Comparison of ENCODE assay signal across 17 cellular contexts in genomic region chr1:202750024-202750423, GRCh38. TPM values are rescaled to one million over a fixed set of nuclear protein-coding genes. Genes with fewer than 3 reads are reported as not detected.
DNase-seq lines count a peak whose midpoint lies in the region; ATAC-seq and TF ChIP-seq lines count a peak whose summit lies in the region.
"Had no signal": no experiment of that assay in that cellular context is flagged by ENCODE, and none has a peak within 500 bp of the region (broad histone marks: within the 10 kb centered on the region; RNA-seq: fewer than 3 reads in every experiment).

No MANE protein-coding gene starts in this region.

- no CpG with 5 or more reads among the region's 2 CpGs for WGBS in IMR-90 (ENCODE audit: extremely low coverage in 2 of 2, insufficient read length in 1 of 2), 2 experiments
- WGBS in body of pancreas, 2 donors = 75 to 94% methylated on average over 2 of the region's 2 CpGs
- WGBS in right lobe of liver (ENCODE audit: insufficient coverage, low coverage, low lambda C conversion rate, missing lambda C conversion rate) = 80% methylated on average over 2 of the region's 2 CpGs

- no peak overlapping the region for H3K23ac ChIP-seq in IMR-90 (ENCODE audit: low read depth, low read length)

- TF ChIP-seq POLR2A in IMR-90 (IDR thresholded peaks at IDR 0.05; ENCODE audit: low read depth, low read length) (no peak), body of pancreas (IDR thresholded peaks at IDR 0.05) (no peak), right lobe of liver (IDR thresholded peaks at IDR 0.05) (no peak)

- no peak overlapping the region for H3K18ac ChIP-seq in IMR-90 (ENCODE audit: low read depth, low read length)

- H4K5ac ChIP-seq in IMR-90 (ENCODE audit: low read depth, low read length) = no peak overlapping the region

- no peak overlapping the region for H2BK20ac ChIP-seq in IMR-90 (ENCODE audit: low read depth, low read length)

- H4K8ac ChIP-seq in IMR-90 (ENCODE audit: low read depth in 2 of 2, low read length in 2 of 2) = no peak overlapping the region

- H3K9me1 ChIP-seq in IMR-90 (ENCODE audit: insufficient read depth, low read length) = no peaks in the 10 kb centered on the region

- no peak overlapping the region for H3K14ac ChIP-seq in IMR-90 (replicated peaks; ENCODE audit: low read depth, low read length)

- no peak overlapping the region for H3K4ac ChIP-seq in IMR-90 (ENCODE audit: low read depth, low read length)

- no peak overlapping the region for H2BK15ac ChIP-seq in IMR-90 (ENCODE audit: low read depth, low read length)

- no peaks in the 10 kb centered on the region for H3K4me1 Mint-ChIP-seq in WTC11
- H3K4me1 Mint-ChIP-seq in stimulated activated naive B cell treated with anti-CD40 and anti-IgM and Interleukin-4, amounts not matched to agents 10 μg/mL and 1 μg/mL and 100 μg/mL, for 72 hours = no peaks in the 10 kb centered on the region
- H3K4me1 Mint-ChIP-seq: CD4-positive, alpha-beta memory T cell; GM23338; H9 had no signal

- in situ Hi-C loops in IMR-90 (cut with MboI; ENCODE audit: low sequenced_read_pairs) = loop anchor here (10.0 kb wide), 1 partner anchor 165 kb away; no protein-coding TSS in a partner anchor

- H3K9me3 ChIP-seq in IMR-90 (ENCODE audit: control insufficient read depth, insufficient read depth, low read length) (no peaks in the 10 kb centered on the region), body of pancreas (no peaks in the 10 kb centered on the region), right lobe of liver (no peaks in the 10 kb centered on the region)

- H3K56ac ChIP-seq in IMR-90 (ENCODE audit: extremely low read depth, insufficient read depth, low read length) = no peak overlapping the region

- peaks cover 1% of the 10 kb centered on the region for H3K9me3 Mint-ChIP-seq in WTC11
- H3K9me3 Mint-ChIP-seq in stimulated activated naive B cell treated with anti-CD40 and anti-IgM and Interleukin-4, amounts not matched to agents 10 μg/mL and 1 μg/mL and 100 μg/mL, for 72 hours = peaks cover 1% of the 10 kb centered on the region in 2 donors
- H3K9me3 Mint-ChIP-seq: GM23338, H9 had no signal

- intact Hi-C loops in IMR-90 (cut with micrococcal nuclease) = loop anchor here (5.0 to 10.0 kb wide), 2 partner anchors 102 to 245 kb away; no protein-coding TSS in a partner anchor
- intact Hi-C loops in body of pancreas (cut with DNase I) = no loop called here
- intact Hi-C loops in right lobe of liver (cut with DNase I) = no loop called here

- H3K4me3 Mint-ChIP-seq in WTC11 = no peak overlapping the region
- H3K4me3 Mint-ChIP-seq in stimulated activated naive B cell treated with anti-CD40 and anti-IgM and Interleukin-4, amounts not matched to agents 10 μg/mL and 1 μg/mL and 100 μg/mL, for 72 hours = no peak overlapping the region
- H3K4me3 Mint-ChIP-seq: CD4-positive, alpha-beta memory T cell; GM23338; H9 had no signal

- H3K27me3 ChIP-seq in IMR-90 (ENCODE audit: control insufficient read depth, insufficient read depth, low read length) (no peaks in the 10 kb centered on the region), body of pancreas (no peaks in the 10 kb centered on the region), right lobe of liver (no peaks in the 10 kb centered on the region)

- H3K36me3 Mint-ChIP-seq in WTC11 = peaks cover 92% of the 10 kb centered on the region
- H3K36me3 Mint-ChIP-seq in stimulated activated naive B cell treated with anti-CD40 and anti-IgM and Interleukin-4, amounts not matched to agents 10 μg/mL and 1 μg/mL and 100 μg/mL, for 72 hours = peaks cover 39 to 46% of the 10 kb centered on the region in 2 donors

- H4K91ac ChIP-seq in IMR-90 (ENCODE audit: insufficient read depth, low read depth, low read length) = no peak overlapping the region

- no peak overlapping the region for H2BK120ac ChIP-seq in IMR-90 (ENCODE audit: low read depth, low read length)

- H3K9ac ChIP-seq in IMR-90 (ENCODE audit: low read depth, low read length) = no peak overlapping the region

- no peak overlapping the region for H3K27ac Mint-ChIP-seq in WTC11
- no peak overlapping the region for H3K27ac Mint-ChIP-seq in stimulated activated naive B cell treated with anti-CD40 and anti-IgM and Interleukin-4, amounts not matched to agents 10 μg/mL and 1 μg/mL and 100 μg/mL, for 72 hours
- H3K27ac Mint-ChIP-seq: CD4-positive, alpha-beta memory T cell; GM23338; H9 had no signal

- no peak overlapping the region for H3K4me3 ChIP-seq in IMR-90 (ENCODE audit: insufficient read depth, low read depth, low read length)
- no peak overlapping the region for H3K4me3 ChIP-seq in body of pancreas
- H3K4me3 ChIP-seq in right lobe of liver = no peak overlapping the region
- H3K4me3 ChIP-seq: GM23338 had no signal

- ATAC-seq in IMR-90 (ENCODE audit: low read depth) (peak; percentile 51), body of pancreas (peak; percentile 15), left lobe of liver (peak; percentile 85), right lobe of liver (peak; percentile 74 to 91 (median 88)), WTC11 (no peak)
- ATAC-seq in stimulated activated naive B cell treated with anti-CD40 and anti-IgM and Interleukin-4, amounts not matched to agents 10 μg/mL and 1 μg/mL and 100 μg/mL, for 72 hours (replicated peaks) = no peak
- ATAC-seq: GM23338, HCT116 had no signal

- no peak overlapping the region for H2AFZ ChIP-seq in IMR-90 (replicated peaks; ENCODE audit: low read length, poor library complexity)
- H2AFZ ChIP-seq: GM23338 had no signal

- H3K79me1 ChIP-seq in IMR-90 (ENCODE audit: low read depth in 1 of 2, low read length in 2 of 2) = peaks cover 16 to 33% of the 10 kb centered on the region in 2 experiments

- H2AK5ac ChIP-seq in IMR-90 (ENCODE audit: low read depth, low read length) = no peak overlapping the region

- CTCF ChIA-PET in IMR-90 (lab: Yijun Ruan, JAX) = no interaction called here
- CTCF ChIA-PET in WTC11 (lab: Charles Lee) = no interaction called here

- no peak overlapping the region for H3K4me2 ChIP-seq in IMR-90 (ENCODE audit: low read depth, low read length)
- H3K4me2 ChIP-seq: GM23338 had no signal

- no peak for TF ChIP-seq RAD21 in IMR-90 (IDR thresholded peaks at IDR 0.05; ENCODE audit: low read length)

- no TSS peak for BruUV-seq in IMR-90 (replicated peaks; lab: Mats Ljungman, UMichigan)

- dilution Hi-C loops in IMR-90 (cut with HindIII; ENCODE audit: low sequenced_read_pairs, unreplicated experiment) = no loop called here

- H3K4me1 ChIP-seq in IMR-90 (ENCODE audit: control insufficient read depth, insufficient read depth, low read length) (0 out of 2 replicates have a peak, but pooled peaks cover 1% of the 10 kb centered on the region), body of pancreas (no peaks in the 10 kb centered on the region), right lobe of liver (peaks cover 0 to 6% (median 0%) of the 10 kb centered on the region in 4 donors)

- H2BK5ac ChIP-seq in IMR-90 (ENCODE audit: low read depth, low read length, poor library complexity, severe bottlenecking) = no peak overlapping the region

- H3K27ac ChIP-seq in IMR-90 (ENCODE audit: insufficient read depth, low read length) = no peak overlapping the region
- H3K27ac ChIP-seq in body of pancreas = no peak overlapping the region
- peak overlapping the region in 2 of 3 donors; percentile 16 to 35 for H3K27ac ChIP-seq in right lobe of liver
- H3K27ac ChIP-seq: 22Rv1 had no signal

- H3K27me3 Mint-ChIP-seq in WTC11 (ENCODE audit: low read depth) = no peaks in the 10 kb centered on the region
- H3K27me3 Mint-ChIP-seq in stimulated activated naive B cell treated with anti-CD40 and anti-IgM and Interleukin-4, amounts not matched to agents 10 μg/mL and 1 μg/mL and 100 μg/mL, for 72 hours = no peaks in the 10 kb centered on the region
- H3K27me3 Mint-ChIP-seq: CD4-positive, alpha-beta memory T cell had no signal

- peaks cover 3% of the 10 kb centered on the region; the same call in 1 of the 2 replicates for H4K20me1 ChIP-seq in IMR-90 (ENCODE audit: insufficient read depth, low read length)

- H2AK9ac ChIP-seq in IMR-90 (replicated peaks; ENCODE audit: low read depth, low read length, poor library complexity) = no peak overlapping the region

- TF ChIP-seq CTCF in IMR-90 (conservative IDR thresholded peaks at IDR 0.05; ENCODE audit: low read depth, low read length) = no peak
- TF ChIP-seq CTCF in body of pancreas (IDR thresholded peaks at IDR 0.05) = no peak
- TF ChIP-seq CTCF in right lobe of liver (IDR thresholded peaks at IDR 0.05) = no peak
- TF ChIP-seq CTCF in WTC11 (IDR thresholded peaks at IDR 0.05) = no peak

- no peak for DNase-seq in IMR-90
- DNase-seq in body of pancreas = no peak
- DNase-seq in left lobe of liver (ENCODE audit: low spot score) = no peak
- DNase-seq in right lobe of liver = no peak
- DNase-seq in WTC11 (ENCODE audit: low spot score) = no peak
- DNase-seq in stimulated activated naive B cell treated with anti-CD40 and anti-IgM and Interleukin-4, amounts not matched to agents 10 μg/mL and 1 μg/mL and 100 μg/mL, for 72 hours = no peak
- DNase-seq in AG08395 (ENCODE audit: low spot score) = no peak
- DNase-seq in DMS53 (lab: John Stamatoyannopoulos, UW) = no peak
- DNase-seq: C1 segment of cervical spinal cord, Calu3, DND-41, H9 had no signal

- H3K36me3 ChIP-seq in IMR-90 (ENCODE audit: control insufficient read depth, insufficient read depth, low read length) (peaks cover 54% of the 10 kb centered on the region), body of pancreas (replicated peaks in 1 of 2; ENCODE audit: insufficient read depth in 1 of 2, low read depth in 2 of 2) (peaks cover 6 to 21% of the 10 kb centered on the region in 2 donors), right lobe of liver (peaks cover 0 to 36% (median 10%) of the 10 kb centered on the region in 4 donors)

- POLR2A ChIA-PET in IMR-90 (lab: Charles Lee; ENCODE audit: unreplicated experiment) = no interaction called here
- POLR2A ChIA-PET in WTC11 (lab: Charles Lee) = no interaction called here

TF ChIP-seq in IMR-90, 13 proteins besides CTCF, POLR2A, EP300 and RAD21 (continues in another document):
- TF ChIP-seq NFE2L2 (IDR thresholded peaks at IDR 0.05; ENCODE audit: low read depth, low read length) (no peak), CEBPB (IDR thresholded peaks at IDR 0.05; ENCODE audit: low read depth, low read length) (no peak)

TF ChIP-seq in WTC11, 78 proteins besides CTCF, POLR2A, EP300 and RAD21 (continues in another document):
- no peak for TF ChIP-seq SOX15 (CRISPR knock-in tag; IDR thresholded peaks at IDR 0.05)

RNA-seq across cellular contexts. Expression of gene SYT2, which starts 39.8 kb away (rescaled TPM):
- total RNA-seq in IMR-90 (2012; rRNA removed) (under 0.01 TPM in 2 replicates), body of pancreas (not detected), left lobe of liver (not detected), right lobe of liver (not detected), WTC11 (2021) (9.5 to 12.1 TPM (median 9.6 TPM) in 3 replicates)
- polyA plus RNA-seq in IMR-90 (2012; rRNA removed) = under 0.01 TPM in 1 of 2 replicates, not detected in the other
- 0.01 TPM in 1 of 2 replicates, not detected in the other for polyA plus RNA-seq in IMR-90 (2012; cell fraction: cytosol; rRNA removed)
- 0.01 and 0.03 TPM in 2 replicates for polyA plus RNA-seq in IMR-90 (2012; cell fraction: nucleus; rRNA removed; ENCODE audit: low replicate concordance)
- total RNA-seq: Calu3; CD4-positive, alpha-beta memory T cell had no signal
- polyA plus RNA-seq: BJ had no signal

RNA-seq across cellular contexts. Expression of gene KDM5B, which starts 58.2 kb away (rescaled TPM):
- total RNA-seq in IMR-90 (2012; rRNA removed) = 82.1 and 86.4 TPM in 2 replicates
- 28.2 and 28.8 TPM in 2 replicates for polyA plus RNA-seq in IMR-90 (2012; rRNA removed)
- polyA plus RNA-seq in IMR-90 (2012; cell fraction: cytosol; rRNA removed) = 10.9 and 17.4 TPM in 2 replicates
- 25.4 and 114 TPM in 2 replicates for polyA plus RNA-seq in IMR-90 (2012; cell fraction: nucleus; rRNA removed; ENCODE audit: low replicate concordance)
- 10 to 100 TPM; 28.7 to 36.8 TPM for total RNA-seq in body of pancreas
- 17.1 TPM for total RNA-seq in left lobe of liver
- 10 to 100 TPM; 12.0 to 22.6 (median 16.1) TPM for total RNA-seq in right lobe of liver
- 222 to 226 TPM (median 225 TPM) in 3 replicates for total RNA-seq in WTC11 (2021)

Comparison
In these comparisons a context has a peak if more than half of its experiments do, and no peak if none do; other contexts are left out.
1. ATAC-seq: peak in IMR-90 (single experiment), body of pancreas (single experiment), left lobe of liver (single experiment) and right lobe of liver (4 of 4); none in WTC11 (single experiment) and stimulated activated naive B cell treated with anti-CD40 and anti-IgM and Interleukin-4, amounts not matched to agents 10 μg/mL and 1 μg/mL and 100 μg/mL, for 72 hours (0 of 2).
2. H3K27ac ChIP-seq: peak in right lobe of liver (2 of 3); none in IMR-90 (single experiment) and body of pancreas (0 of 4).
3. RNA of gene SYT2, which starts 39.8 kb away (total RNA-seq): 9.5 to 12.1 TPM in WTC11; under 0.01 TPM in IMR-90, not detected in body of pancreas, not detected in left lobe of liver (single experiment) and not detected in right lobe of liver; every median in the first group is over 10 times any median in the second.